Comparison of ENCODE assay signal across 8 cellular contexts in genomic region chr19:480016-480855, GRCh38. TPM values are rescaled to one million over a fixed set of nuclear protein-coding genes. Genes with fewer than 3 reads are reported as not detected.
DNase-seq lines count a peak whose midpoint lies in the region; ATAC-seq and TF ChIP-seq lines count a peak whose summit lies in the region.

No MANE protein-coding gene starts in this region.

- peaks cover 7% of the 10 kb centered on the region for H3K4me1 ChIP-seq in lower lobe of right lung

- peak overlapping the region; percentile 65 for H3K4me3 Mint-ChIP-seq in stimulated activated naive CD8-positive, alpha-beta T cell treated with anti-CD3 and anti-CD28 coated beads, Interleukin-15, Interleukin-2, amounts not matched to agents 100 ng/mL and 50 ng/mL, for 24 hours

- intact Hi-C loops in dorsolateral prefrontal cortex (cut with DNase I) (loop anchor here (5.0 to 10.0 kb wide), 3 partner anchors 138 to 203 kb away; partner anchors contain the start of genes MIER2 (in 1 of the 2) and PLPP2 (in 1 of the 2)), lower lobe of right lung (cut with DNase I) (no loop called here)

- H3K36me3 ChIP-seq in WERI-Rb-1: no peaks in the 10 kb centered on the region
- no peaks in the 10 kb centered on the region for H3K36me3 ChIP-seq in lower lobe of right lung

- DNase-seq in AG09309 (ENCODE audit: low read depth) (no peak), HUDEP-2 (lab: John Stamatoyannopoulos, UW; ENCODE audit: unreplicated experiment in 76 of 76) (peak in 46 of 76 experiments; percentile 15 to 68 (median 41)), WERI-Rb-1 (peak; percentile 85), dorsolateral prefrontal cortex (peak in 9 of 10 donors; percentile 56 to 86 (median 80)), lower lobe of right lung (peak; percentile 89)

- ATAC-seq in lower lobe of right lung (peak; percentile 90 to 93), GM18519 (IDR thresholded peaks at IDR 0.05; ENCODE audit: low FRiP score, unreplicated experiment) (no peak), HG02588 (IDR thresholded peaks at IDR 0.05; ENCODE audit: unreplicated experiment) (no peak)

- H3K9me3 ChIP-seq in WERI-Rb-1 (ENCODE audit: severe bottlenecking) (no peaks in the 10 kb centered on the region), lower lobe of right lung (no peaks in the 10 kb centered on the region)

- H3K4me1 Mint-ChIP-seq in stimulated activated naive CD8-positive, alpha-beta T cell treated with anti-CD3 and anti-CD28 coated beads, Interleukin-15, Interleukin-2, amounts not matched to agents 100 ng/mL and 50 ng/mL, for 24 hours (ENCODE audit: low read depth): peaks cover 17% of the 10 kb centered on the region

- peak overlapping the region; percentile 96 for H3K27ac Mint-ChIP-seq in stimulated activated naive CD8-positive, alpha-beta T cell treated with anti-CD3 and anti-CD28 coated beads, Interleukin-15, Interleukin-2, amounts not matched to agents 100 ng/mL and 50 ng/mL, for 24 hours

- peaks cover 15% of the 10 kb centered on the region for H3K27me3 Mint-ChIP-seq in stimulated activated naive CD8-positive, alpha-beta T cell treated with anti-CD3 and anti-CD28 coated beads, Interleukin-15, Interleukin-2, amounts not matched to agents 100 ng/mL and 50 ng/mL, for 24 hours

- H3K27me3 ChIP-seq in WERI-Rb-1 (ENCODE audit: insufficient read depth, low read depth, severe bottlenecking) (no peaks in the 10 kb centered on the region), dorsolateral prefrontal cortex (peaks cover 0 to 4% (median 0%) of the 10 kb centered on the region in 45 donors), lower lobe of right lung (ENCODE audit: low read depth) (peaks cover 10% of the 10 kb centered on the region)

- H3K4me3 ChIP-seq in AG09309 (ENCODE audit: control insufficient read depth, low read depth, low read length) (no peak overlapping the region), WERI-Rb-1 (ENCODE audit: low read depth, low read length) (no peak overlapping the region), dorsolateral prefrontal cortex (peak overlapping the region in 47 of 59 donors; percentile 2 to 56 (median 39)), lower lobe of right lung (peak overlapping the region; percentile 35)

- H3K36me3 Mint-ChIP-seq in stimulated activated naive CD8-positive, alpha-beta T cell treated with anti-CD3 and anti-CD28 coated beads, Interleukin-15, Interleukin-2, amounts not matched to agents 100 ng/mL and 50 ng/mL, for 24 hours (ENCODE audit: low read depth): peaks cover 16% of the 10 kb centered on the region

- H3K27ac ChIP-seq in WERI-Rb-1 (peak overlapping the region; percentile 16; the same call in 1 of the 2 replicates), dorsolateral prefrontal cortex (peak overlapping the region in 56 of 59 donors; percentile 47 to 97 (median 84)), lower lobe of right lung (peak overlapping the region; percentile 37)

- peaks cover 14% of the 10 kb centered on the region for H3K9me3 Mint-ChIP-seq in stimulated activated naive CD8-positive, alpha-beta T cell treated with anti-CD3 and anti-CD28 coated beads, Interleukin-15, Interleukin-2, amounts not matched to agents 100 ng/mL and 50 ng/mL, for 24 hours

- TF ChIP-seq CTCF in AG09309 (IDR thresholded peaks at IDR 0.05; ENCODE audit: control insufficient read depth, insufficient read depth, low read depth, low read length, missing control alignments) (peak; percentile 57), WERI-Rb-1 (IDR thresholded peaks at IDR 0.05; ENCODE audit: low read depth, low read length) (peak; percentile 89), dorsolateral prefrontal cortex (IDR thresholded peaks at IDR 0.05 in 54 of 56, conservative IDR thresholded peaks at IDR 0.05 in 2 of 56; ENCODE audit: low read depth in 1 of 56, partially characterized antibody in 56 of 56) (peak in 55 of 56 donors; percentile 45 to 83 (median 70)), lower lobe of right lung (IDR thresholded peaks at IDR 0.05) (peak; percentile 68)

RNA-seq across cellular contexts. Expression of gene MADCAM1, which starts 16.1 kb away (rescaled TPM):
- total RNA-seq in dorsolateral prefrontal cortex (10 to 100 TPM in 8 of 120 experiments, 1 to 10 TPM in 112; 3.0 to 15.5 (median 6.7) TPM), lower lobe of right lung (0.92 TPM)

RNA-seq across cellular contexts. Expression of gene SHC2, which starts 19.4 kb away (rescaled TPM):
- total RNA-seq in dorsolateral prefrontal cortex (100 to 1,000 TPM in 9 of 120 experiments, 10 to 100 TPM in 111; 47.4 to 116 (median 75.5) TPM), lower lobe of right lung (24.0 TPM)

RNA-seq across cellular contexts. Expression of gene TPGS1, which starts 27.1 kb away (rescaled TPM):
- total RNA-seq in dorsolateral prefrontal cortex: 10 to 100 TPM; 13.7 to 35.3 (median 21.6) TPM
- 18.8 TPM for total RNA-seq in lower lobe of right lung

RNA-seq across cellular contexts. Expression of gene CDC34, which starts 51.3 kb away (rescaled TPM):
- 10 to 100 TPM; 53.7 to 98.3 (median 68.0) TPM for total RNA-seq in dorsolateral prefrontal cortex
- 40.0 TPM for total RNA-seq in lower lobe of right lung

Comparison
In these comparisons a context has a peak if more than half of its experiments do, and no peak if none do; other contexts are left out.
1. H3K4me3 ChIP-seq: peak in dorsolateral prefrontal cortex (47 of 59) and lower lobe of right lung (single experiment); none in AG09309 (single experiment) and WERI-Rb-1 (single experiment).
2. H3K27ac ChIP-seq: peak in every context shown above with its lines; median percentile 84 in dorsolateral prefrontal cortex; 37 in lower lobe of right lung; 16 in WERI-Rb-1.
3. ATAC-seq: peak in lower lobe of right lung (2 of 2); none in GM18519 (single experiment) and HG02588 (single experiment).
4. Peak in every context shown above with its lines, with median percentiles within 50 percentile points of each other: CTCF ChIP-seq.